ENCODE assay signal across 2 cellular contexts in genomic region chr12:14842315-14842714, GRCh38.
TF ChIP-seq lines count a peak whose summit lies in the region.

No MANE protein-coding gene starts in this region.

TF ChIP-seq in HCT116, 20 proteins besides CTCF, POLR2A, EP300 and RAD21:
- TF ChIP-seq CEBPB (IDR thresholded peaks at IDR 0.05; ENCODE audit: low read depth) (no peak), FOSL1 (IDR thresholded peaks at IDR 0.05; ENCODE audit: low read depth) (no peak), EGR1 (IDR thresholded peaks at IDR 0.05; ENCODE audit: low read depth) (no peak), POLR2AphosphoS5 (IDR thresholded peaks at IDR 0.05; ENCODE audit: low read depth, low read length) (no peak), ZBTB33 (IDR thresholded peaks at IDR 0.05; ENCODE audit: extremely low read depth, insufficient replicate concordance, low read length) (no peak), SP1 (IDR thresholded peaks at IDR 0.05; ENCODE audit: low read depth) (no peak)

TF ChIP-seq in liver, 16 proteins besides CTCF, POLR2A, EP300 and RAD21:
- no peak for TF ChIP-seq HNF4G (IDR thresholded peaks at IDR 0.05)
- TF ChIP-seq HNF4A (conservative IDR thresholded peaks at IDR 0.05): peak in 1 of 2 donors; percentile 35
- peak in 1 of 2 donors; percentile 0 for TF ChIP-seq GABPA (IDR thresholded peaks at IDR 0.05 in 1 of 2, conservative IDR thresholded peaks at IDR 0.05 in 1 of 2)
- TF ChIP-seq FOXA2 (IDR thresholded peaks at IDR 0.05): peak; percentile 10
